In genomic region chr19:47190167-47190727, GRCh38 we compare ENCODE assay signal across 10 cellular contexts. TPM values are rescaled to one million over a fixed set of nuclear protein-coding genes. Genes with fewer than 3 reads are reported as not detected.
A peak's percentile ranks its signal among the peaks of the same experiment; 100 is the strongest.
DNase-seq lines count a peak whose midpoint lies in the region; ATAC-seq, FAIRE-seq and TF ChIP-seq lines count a peak whose summit lies in the region.
"Had no signal": no experiment of that assay in that cellular context is flagged by ENCODE, and none has a peak within 500 bp of the region (broad histone marks: within the 10 kb centered on the region; RNA-seq: fewer than 3 reads in every experiment).

No MANE protein-coding gene starts in this region.

- H3K4me1 Mint-ChIP-seq in activated T-helper 1 cell treated with anti-CD3 and anti-CD28 coated beads, Interleukin-12 subunit alpha, Interleukin-12 subunit beta, Interleukin-2, Interleukin-4 antibody, amounts not matched to agents 30 ng/mL and 10 ng/mL and 1 ng/mL, durations not matched to agents 14 hours and 24 hours and 36 hours (ENCODE audit: low read depth) = peaks cover 56% of the 10 kb centered on the region

- H3K4me1 ChIP-seq in A549 (peaks cover 38% of the 10 kb centered on the region), pancreas (peaks cover 15 to 24% (median 23%) of the 10 kb centered on the region in 3 donors), transverse colon (peaks cover 35 to 59% (median 55%) of the 10 kb centered on the region in 4 donors)

- intact Hi-C loops in activated T-helper 1 cell treated with anti-CD3 and anti-CD28 coated beads, Interleukin-12 subunit alpha, Interleukin-12 subunit beta, Interleukin-2, Interleukin-4 antibody, amounts not matched to agents 30 ng/mL and 10 ng/mL and 1 ng/mL, durations not matched to agents 14 hours and 24 hours and 36 hours (cut with micrococcal nuclease) = loop anchor here (1.0 to 2.0 kb wide), 5 partner anchors 8 to 54 kb away; no protein-coding TSS in a partner anchor
- intact Hi-C loops in pancreas (cut with DNase I) = no loop called here
- intact Hi-C loops in transverse colon (cut with DNase I; ENCODE audit: low total_unique reads) = no loop called here

- H3K36me3 ChIP-seq in pancreas = no peaks in the 10 kb centered on the region
- no peaks in the 10 kb centered on the region for H3K36me3 ChIP-seq in transverse colon

- no peak; a peak in 1 of 5 replicates for TF ChIP-seq RAD21 in A549 (conservative IDR thresholded peaks at IDR 0.05 in 1 of 2, IDR thresholded peaks at IDR 0.05 in 1 of 2)

- no peaks in the 10 kb centered on the region for H3K27me3 Mint-ChIP-seq in activated T-helper 1 cell treated with anti-CD3 and anti-CD28 coated beads, Interleukin-12 subunit alpha, Interleukin-12 subunit beta, Interleukin-2, Interleukin-4 antibody, amounts not matched to agents 30 ng/mL and 10 ng/mL and 1 ng/mL, durations not matched to agents 14 hours and 24 hours and 36 hours (ENCODE audit: insufficient read depth)

- peaks cover 39% of the 10 kb centered on the region for H3K36me3 Mint-ChIP-seq in activated T-helper 1 cell treated with anti-CD3 and anti-CD28 coated beads, Interleukin-12 subunit alpha, Interleukin-12 subunit beta, Interleukin-2, Interleukin-4 antibody, amounts not matched to agents 30 ng/mL and 10 ng/mL and 1 ng/mL, durations not matched to agents 14 hours and 24 hours and 36 hours (ENCODE audit: low read depth)

- DNase-seq in A549 (ENCODE audit: low read depth in 1 of 2, low spot score in 1 of 2) (peak; percentile 65 to 92), NCI-H2029 treated with DMSO at 0.1 percent for 48 hours (lab: John Stamatoyannopoulos, UW) (peak; percentile 63), fibroblast of pulmonary artery (ENCODE audit: low read depth) (peak; percentile 87), pancreas (peak; percentile 51 to 65 (median 60)), transverse colon (peak; percentile 79), NCI-H1092 treated with DMSO at 0.1 percent for 48 hours (lab: John Stamatoyannopoulos, UW) (no peak)
- DNase-seq in activated T-helper 1 cell treated with anti-CD3 and anti-CD28 coated beads, Interleukin-12 subunit alpha, Interleukin-12 subunit beta, Interleukin-2, Interleukin-4 antibody, amounts not matched to agents 30 ng/mL and 10 ng/mL and 1 ng/mL, durations not matched to agents 14 hours and 24 hours and 36 hours (ENCODE audit: low spot score) = peak; percentile 27

- FAIRE-seq in A549 (lab: Jason Lieb, UNC) (peak; percentile 95), pancreas (lab: Jason Lieb, UNC) (no peak)
- FAIRE-seq: colon, G401.6 had no signal

- TF ChIP-seq CTCF in A549 (IDR thresholded peaks at IDR 0.05) (no peak), fibroblast of pulmonary artery (IDR thresholded peaks at IDR 0.05; ENCODE audit: low read length, missing control alignments) (no peak), pancreas (IDR thresholded peaks at IDR 0.05) (no peak), transverse colon (IDR thresholded peaks at IDR 0.05) (no peak)

- peak overlapping the region; percentile 52 for H3K4me3 Mint-ChIP-seq in activated T-helper 1 cell treated with anti-CD3 and anti-CD28 coated beads, Interleukin-12 subunit alpha, Interleukin-12 subunit beta, Interleukin-2, Interleukin-4 antibody, amounts not matched to agents 30 ng/mL and 10 ng/mL and 1 ng/mL, durations not matched to agents 14 hours and 24 hours and 36 hours

- in situ Hi-C loops in transverse colon (cut with MboI; ENCODE audit: low pct_ligation_motif_present in 1 of 4, low pct_unique_long_range_greater_than_20kb in 1 of 4, low sequenced_read_pairs in 3 of 4) = loop anchor here in 1 of 4 donors (10.0 kb wide), 1 partner anchor 45 kb away; no protein-coding TSS in a partner anchor

- CTCF ChIA-PET in A549 (lab: Yijun Ruan, JAX) = interaction anchor here (0.7 to 2.6 kb wide), 9 partner anchors 12 to 177 kb away, joined by 3 to 17 read pairs (median 4); no protein-coding TSS in a partner anchor

- H3K27ac Mint-ChIP-seq in activated T-helper 1 cell treated with anti-CD3 and anti-CD28 coated beads, Interleukin-12 subunit alpha, Interleukin-12 subunit beta, Interleukin-2, Interleukin-4 antibody, amounts not matched to agents 30 ng/mL and 10 ng/mL and 1 ng/mL, durations not matched to agents 14 hours and 24 hours and 36 hours = peak overlapping the region; percentile 93

- peak in 1 of 2 experiments; percentile 68; a peak in 1 of 5 replicates for TF ChIP-seq EP300 in A549 (IDR thresholded peaks at IDR 0.05)
- TF ChIP-seq EP300 in transverse colon (IDR thresholded peaks at IDR 0.05; ENCODE audit: low read depth) = no peak

- WGBS in A549 (ENCODE audit: missing lambda C conversion rate) = 3% methylated on average over 12 of the region's 12 CpGs
- 9 to 14% methylated on average over 12 of the region's 12 CpGs for WGBS in pancreas, 2 donors
- WGBS in transverse colon (ENCODE audit: low coverage in 1 of 2), 2 donors = 19 to 38% methylated on average over 5 to 12 of the region's 12 CpGs

- TF ChIP-seq POLR2A in A549 (IDR thresholded peaks at IDR 0.05; ENCODE audit: low read length) = no peak
- peak; percentile 60 for TF ChIP-seq POLR2A in transverse colon (IDR thresholded peaks at IDR 0.05)

- ATAC-seq in A549 = peak; percentile 78 to 88
- peak; percentile 73 to 82 (median 75) for ATAC-seq in pancreas
- ATAC-seq in HG03439 (IDR thresholded peaks at IDR 0.05; ENCODE audit: unreplicated experiment) = no peak

- H3K9me3 Mint-ChIP-seq in activated T-helper 1 cell treated with anti-CD3 and anti-CD28 coated beads, Interleukin-12 subunit alpha, Interleukin-12 subunit beta, Interleukin-2, Interleukin-4 antibody, amounts not matched to agents 30 ng/mL and 10 ng/mL and 1 ng/mL, durations not matched to agents 14 hours and 24 hours and 36 hours = no peaks in the 10 kb centered on the region

- H3K9me3 ChIP-seq in A549 (no peaks in the 10 kb centered on the region), pancreas (no peaks in the 10 kb centered on the region), transverse colon (no peaks in the 10 kb centered on the region)

- POLR2A ChIA-PET in A549 (lab: Yijun Ruan, JAX) = interaction anchor here (0.8 to 2.2 kb wide), 3 partner anchors 20 to 66 kb away, joined by 3 to 5 read pairs (median 4); partner anchors contain the start of gene CCDC9

- H3K27ac ChIP-seq in A549 = peak overlapping the region; percentile 67 to 79
- H3K27ac ChIP-seq in pancreas = peak overlapping the region; percentile 13 to 49 (median 30)
- H3K27ac ChIP-seq in transverse colon = peak overlapping the region; percentile 87 to 92 (median 88)

- H3K27me3 ChIP-seq in pancreas (no peaks in the 10 kb centered on the region), transverse colon (no peaks in the 10 kb centered on the region)

- 0 out of 3 replicates have a peak overlapping the region, but pooled peaks have one; percentile 8 for H3K4me3 ChIP-seq in A549
- H3K4me3 ChIP-seq in fibroblast of pulmonary artery (replicated peaks; ENCODE audit: low read depth, low read length) = no peak overlapping the region
- no peak overlapping the region for H3K4me3 ChIP-seq in pancreas
- peak overlapping the region in 1 of 4 donors; percentile 34 for H3K4me3 ChIP-seq in transverse colon

- H3K4me2 ChIP-seq in A549 = peak overlapping the region; percentile 74

TF ChIP-seq in A549, 52 proteins besides CTCF, POLR2A, EP300 and RAD21 (continues in another document):
- TF ChIP-seq JUN (IDR thresholded peaks at IDR 0.05) (peak; percentile 30 to 82; a peak in 3 of 5 replicates), SREBF2 (IDR thresholded peaks at IDR 0.05) (no peak), HOXA7 (CRISPR knock-in tag; IDR thresholded peaks at IDR 0.05) (no peak), BHLHE40 (IDR thresholded peaks at IDR 0.05; ENCODE audit: low read depth, low read length) (no peak), CBX8 (IDR thresholded peaks at IDR 0.05) (no peak), CHD2 (IDR thresholded peaks at IDR 0.05; ENCODE audit: low read length, partially characterized antibody) (no peak), NFE2L2 (conservative IDR thresholded peaks at IDR 0.05; ENCODE audit: low read length) (peak; percentile 82), JUNB (IDR thresholded peaks at IDR 0.05) (peak; percentile 18; the same call in 1 of the 2 replicates), MAFK (IDR thresholded peaks at IDR 0.05; ENCODE audit: partially characterized antibody) (peak; percentile 98), CEBPB (IDR thresholded peaks at IDR 0.05) (0 out of 4 replicates have a peak, but pooled peaks of 1 of the 2 experiments have one; percentile 42), ZC3H11A (IDR thresholded peaks at IDR 0.05) (no peak), GATA3 (IDR thresholded peaks at IDR 0.05; ENCODE audit: borderline replicate concordance) (peak; percentile 69), HOXB13 (CRISPR knock-in tag; IDR thresholded peaks at IDR 0.05; ENCODE audit: low read depth) (no peak)

RNA-seq across cellular contexts. Expression of gene BBC3, which starts 40.8 kb away (rescaled TPM):
- 3.6 and 6.0 TPM in 2 replicates for polyA plus RNA-seq in A549 (2011; rRNA removed)
- polyA plus RNA-seq in A549 (2012; cell fraction: cytosol; rRNA removed) = 8.9 and 15.7 TPM in 2 replicates
- 21.8 and 21.9 TPM in 2 replicates for polyA plus RNA-seq in A549 (2012; cell fraction: nucleus; rRNA removed)
- 8.9 to 9.4 TPM (median 8.9 TPM) in 3 replicates for polyA plus RNA-seq in A549 (2017; fragmentation: RNase III; extraction: RNeasy Plus Mini Kit Qiagen cat#74134 plus additional on column Dnase treatment)
- 3.2 and 5.3 TPM in 2 replicates for polyA minus RNA-seq in A549 (2011; rRNA and poly(A)+ RNA removed)
- 13.8 and 15.4 TPM in 2 replicates for total RNA-seq in activated T-helper 1 cell treated with anti-CD3 and anti-CD28 coated beads, Interleukin-12 subunit alpha, Interleukin-12 subunit beta, Interleukin-2, Interleukin-4 antibody, amounts not matched to agents 30 ng/mL and 10 ng/mL and 1 ng/mL, durations not matched to agents 14 hours and 24 hours and 36 hours
- 10 to 100 TPM in 3 of 6 donors, 1 to 10 TPM in 3; 6.8 to 19.4 (median 9.2) TPM for total RNA-seq in pancreas
- 10 to 100 TPM in 1 of 2 donors, 1 to 10 TPM in 1; 5.5 to 11.3 TPM for polyA plus RNA-seq in pancreas
- 10 to 100 TPM; 10.9 to 31.0 (median 14.4) TPM for total RNA-seq in transverse colon

RNA-seq across cellular contexts. Expression of gene SAE1, which starts 59.6 kb away (rescaled TPM):
- polyA plus RNA-seq in A549 (2011; rRNA removed) = 229 and 249 TPM in 2 replicates
- polyA plus RNA-seq in A549 (2012; cell fraction: cytosol; rRNA removed) = 190 and 220 TPM in 2 replicates
- polyA plus RNA-seq in A549 (2012; cell fraction: nucleus; rRNA removed) = 134 and 175 TPM in 2 replicates
- polyA plus RNA-seq in A549 (2017; fragmentation: RNase III; extraction: RNeasy Plus Mini Kit Qiagen cat#74134 plus additional on column Dnase treatment) = 187 to 206 TPM (median 205 TPM) in 3 replicates
- polyA minus RNA-seq in A549 (2011; rRNA and poly(A)+ RNA removed) = 87.6 and 96.8 TPM in 2 replicates
- 141 and 142 TPM in 2 replicates for total RNA-seq in activated T-helper 1 cell treated with anti-CD3 and anti-CD28 coated beads, Interleukin-12 subunit alpha, Interleukin-12 subunit beta, Interleukin-2, Interleukin-4 antibody, amounts not matched to agents 30 ng/mL and 10 ng/mL and 1 ng/mL, durations not matched to agents 14 hours and 24 hours and 36 hours
- total RNA-seq in pancreas = 10 to 100 TPM; 14.8 to 25.8 (median 20.1) TPM
- polyA plus RNA-seq in pancreas = 10 to 100 TPM in 1 of 2 donors, 1 to 10 TPM in 1; 10.0 to 23.0 TPM
- total RNA-seq in transverse colon = 10 to 100 TPM; 27.3 to 85.4 (median 51.8) TPM

Comparison
In these comparisons a context has a peak if more than half of its experiments do, and no peak if none do; other contexts are left out.
1. H3K27ac ChIP-seq: peak in every context shown above with its lines; median percentile 88 in transverse colon; 73 in A549; 30 in pancreas.